20 cellular contexts compared by ENCODE assay signal in the genomic region with DNA sequence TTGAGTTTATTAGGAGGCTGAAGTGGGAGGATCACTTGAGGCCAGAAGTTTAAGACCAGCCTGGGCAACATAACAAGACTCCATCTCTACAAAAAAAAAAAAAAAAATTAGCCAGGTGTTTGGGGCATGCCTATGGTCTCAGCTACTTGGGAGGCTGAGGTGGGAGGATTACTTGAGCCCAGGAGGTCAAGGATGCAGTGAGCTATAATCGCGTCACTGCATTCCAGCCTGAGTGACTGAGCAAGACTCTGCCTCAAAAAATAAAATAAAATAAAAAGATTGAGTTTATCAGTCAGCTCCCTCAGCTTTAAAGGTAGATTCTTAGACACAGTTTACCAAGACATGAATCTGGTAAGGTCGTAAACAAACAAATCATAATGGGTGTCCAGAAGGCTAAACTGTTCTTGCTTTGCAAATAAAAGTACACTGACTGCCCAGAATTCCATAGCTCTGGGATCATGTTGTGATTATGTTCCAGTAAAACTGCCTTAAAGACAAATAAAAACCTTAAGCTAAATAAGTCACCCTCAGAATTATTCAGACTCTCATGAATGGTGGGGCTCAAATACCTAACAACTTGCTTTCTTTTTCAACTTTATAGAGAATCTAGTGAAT. TPM values are rescaled to one million over a fixed set of nuclear protein-coding genes. Genes with fewer than 3 reads are reported as not detected.
DNase-seq lines count a peak whose midpoint lies in the region; ATAC-seq, FAIRE-seq and TF ChIP-seq lines count a peak whose summit lies in the region.
"Had no signal": no experiment of that assay in that cellular context is flagged by ENCODE, and none has a peak within 500 bp of the region (broad histone marks: within the 10 kb centered on the region; RNA-seq: fewer than 3 reads in every experiment).

No MANE protein-coding gene starts in this region.

- H3K4me2 ChIP-seq in mammary epithelial cell (ENCODE audit: insufficient read depth, low read depth, low read length) (no peak overlapping the region), astrocyte (ENCODE audit: low read length) (peak overlapping the region; percentile 54), mesenchymal stem cell (ENCODE audit: low read length, poor library complexity, severe bottlenecking) (no peak overlapping the region)

- no peak overlapping the region for H3K9ac ChIP-seq in mammary epithelial cell (ENCODE audit: insufficient read depth, low read length)
- H3K9ac ChIP-seq in astrocyte (ENCODE audit: low read length): peak overlapping the region; percentile 61
- H3K9ac ChIP-seq in mesenchymal stem cell (ENCODE audit: low read length): peak overlapping the region; percentile 62
- H3K9ac ChIP-seq: parathyroid adenoma had no signal

- no peak overlapping the region for H2BK12ac ChIP-seq in mesenchymal stem cell (ENCODE audit: low read length in 2 of 2)

- H2AK5ac ChIP-seq in mesenchymal stem cell (ENCODE audit: low read length, severe bottlenecking): no peak overlapping the region

- H2BK5ac ChIP-seq in mesenchymal stem cell (ENCODE audit: low read depth, low read length, poor library complexity, severe bottlenecking): no peak overlapping the region

- H3K79me2 ChIP-seq in mammary epithelial cell (ENCODE audit: insufficient read depth, low read length) (no peaks in the 10 kb centered on the region), astrocyte (ENCODE audit: insufficient read depth, low read length) (no peaks in the 10 kb centered on the region)
- H3K79me2 ChIP-seq: parathyroid adenoma had no signal

- in situ Hi-C loops in mammary epithelial cell (cut with MboI; ENCODE audit: low sequenced_read_pairs in 2 of 2): no loop called here

- H3K36me3 ChIP-seq in mammary epithelial cell (ENCODE audit: insufficient read depth, low read length) (no peaks in the 10 kb centered on the region), astrocyte (ENCODE audit: insufficient read depth, low read length) (no peaks in the 10 kb centered on the region), mesenchymal stem cell (ENCODE audit: control insufficient read depth in 1 of 2, insufficient read depth in 2 of 2, low read depth in 1 of 2, low read length in 2 of 2) (no peaks in the 10 kb centered on the region)

- no peak overlapping the region for H3K27ac ChIP-seq in mammary epithelial cell (ENCODE audit: insufficient read depth, low read depth, low read length)
- peak overlapping the region; percentile 83 for H3K27ac ChIP-seq in astrocyte (ENCODE audit: low read depth, low read length)
- peak overlapping the region; percentile 65 for H3K27ac ChIP-seq in mesenchymal stem cell (ENCODE audit: low read length, poor library complexity, severe bottlenecking)
- H3K27ac ChIP-seq in caudate nucleus (ENCODE audit: low read depth, low read length): no peak overlapping the region

- no peaks in the 10 kb centered on the region for H3K27me3 ChIP-seq in mammary epithelial cell (ENCODE audit: insufficient read depth, low read length)
- H3K27me3 ChIP-seq in astrocyte (ENCODE audit: insufficient read depth, low read length): no peaks in the 10 kb centered on the region
- no peaks in the 10 kb centered on the region for H3K27me3 ChIP-seq in mesenchymal stem cell (ENCODE audit: control insufficient read depth in 1 of 2, insufficient read depth in 1 of 2, low read length in 2 of 2)

- H3K4me1 ChIP-seq in mammary epithelial cell (ENCODE audit: insufficient read depth, low read length) (peaks cover 10% of the 10 kb centered on the region), astrocyte (ENCODE audit: insufficient read depth, low read length) (peaks cover 7% of the 10 kb centered on the region), mesenchymal stem cell (ENCODE audit: control insufficient read depth, insufficient read depth, low read depth, low read length) (no peaks in the 10 kb centered on the region)
- H3K4me1 ChIP-seq: parathyroid adenoma had no signal

- no peak overlapping the region for H4K8ac ChIP-seq in mesenchymal stem cell (ENCODE audit: low read length)

- H2BK120ac ChIP-seq in mesenchymal stem cell (ENCODE audit: low read depth, low read length): no peak overlapping the region

- no peak overlapping the region for H3K4me3 ChIP-seq in mammary epithelial cell (replicated peaks in 1 of 3; ENCODE audit: insufficient read depth in 1 of 3, low read depth in 2 of 3, low read length in 3 of 3)
- no peak overlapping the region for H3K4me3 ChIP-seq in astrocyte (ENCODE audit: insufficient read depth, low read depth, low read length)
- no peak overlapping the region for H3K4me3 ChIP-seq in mesenchymal stem cell (ENCODE audit: insufficient read depth in 1 of 2, low read depth in 1 of 2, low read length in 2 of 2)

- H3K4ac ChIP-seq in mesenchymal stem cell (ENCODE audit: low read depth in 1 of 2, low read length in 2 of 2): no peak overlapping the region

- H2AFZ ChIP-seq in mammary epithelial cell (ENCODE audit: low read depth, low read length) (no peak overlapping the region), astrocyte (ENCODE audit: low read depth, low read length) (no peak overlapping the region), mesenchymal stem cell (ENCODE audit: low read depth, low read length) (no peak overlapping the region)
- H2AFZ ChIP-seq: parathyroid adenoma had no signal

- dilution Hi-C loops in mammary epithelial cell (cut with HindIII; ENCODE audit: low sequenced_read_pairs): no loop called here

- H3K27me3 Mint-ChIP-seq in MCF 10A (ENCODE audit: insufficient read depth, unreplicated experiment) (no peaks in the 10 kb centered on the region), astrocyte (ENCODE audit: low read depth, unreplicated experiment) (no peaks in the 10 kb centered on the region)
- H3K27me3 Mint-ChIP-seq: activated naive CD8-positive, alpha-beta T cell had no signal

- H3K9me3 ChIP-seq in mammary epithelial cell (replicated peaks; ENCODE audit: insufficient read depth, low read length): no peaks in the 10 kb centered on the region
- no peaks in the 10 kb centered on the region for H3K9me3 ChIP-seq in astrocyte (ENCODE audit: insufficient read depth, low read depth, low read length)
- H3K9me3 ChIP-seq in mesenchymal stem cell (ENCODE audit: control insufficient read depth, low read length): no peaks in the 10 kb centered on the region

- no peak for FAIRE-seq in astrocyte (lab: Jason Lieb, UNC)
- FAIRE-seq: endometrium, islet of Langerhans had no signal

- no peak overlapping the region for H2BK15ac ChIP-seq in mesenchymal stem cell (ENCODE audit: low read depth, poor library complexity, severe bottlenecking)

- H3K23ac ChIP-seq in mesenchymal stem cell (ENCODE audit: low read length in 2 of 2): no peak overlapping the region

- DNase-seq in MCF 10A (ENCODE audit: unreplicated experiment): no peak
- DNase-seq in mammary epithelial cell: no peak
- DNase-seq in astrocyte (ENCODE audit: low read depth): peak; percentile 20
- peak; percentile 35 for DNase-seq in mesenchymal stem cell
- no peak for DNase-seq in caudate nucleus (lab: John Stamatoyannopoulos, UW)
- DNase-seq in NCI-H69 (lab: John Stamatoyannopoulos, UW): no peak
- no peak for DNase-seq in HuH-7 (ENCODE audit: low spot score)
- DNase-seq: activated CD4-positive, alpha-beta T cell treated with anti-CD3 and anti-CD28 coated beads for 4 hours; activated T-cell treated with anti-CD3 and anti-CD28 coated beads, Interleukin-2, amount 50 U/mL, for 24 hours; CD8-positive, alpha-beta memory T cell; Kasumi-1; NCI-H1694 treated with DMSO at 0.1 percent for 48 hours had no signal

- H3K79me1 ChIP-seq in mesenchymal stem cell (replicated peaks; ENCODE audit: low read length, poor library complexity, severe bottlenecking): peaks cover 2% of the 10 kb centered on the region

- H3K4me1 Mint-ChIP-seq in MCF 10A (ENCODE audit: insufficient read depth, unreplicated experiment) (peaks cover 14% of the 10 kb centered on the region), astrocyte (ENCODE audit: low read depth, unreplicated experiment) (peaks cover 12% of the 10 kb centered on the region)

- TF ChIP-seq CTCF in MCF 10A (IDR thresholded peaks at IDR 0.05; ENCODE audit: unreplicated experiment) (no peak), mammary epithelial cell (conservative IDR thresholded peaks at IDR 0.05 in 1 of 2, IDR thresholded peaks at IDR 0.05 in 1 of 2; ENCODE audit: extremely low read depth in 1 of 2, insufficient read depth in 1 of 2, low read depth in 1 of 2, low read length in 2 of 2) (no peak), astrocyte (IDR thresholded peaks at IDR 0.05; ENCODE audit: insufficient read depth, low read depth, low read length) (no peak)

- 92% methylated on average over 3 of the region's 3 CpGs for WGBS in mammary epithelial cell (ENCODE audit: low coverage, missing lambda C conversion rate)
- no CpG with 5 or more reads among the region's 3 CpGs for WGBS in mesenchymal stem cell

- no peak overlapping the region for H4K91ac ChIP-seq in mesenchymal stem cell (ENCODE audit: low read length)

- H3K36me3 Mint-ChIP-seq in MCF 10A (ENCODE audit: insufficient read depth, unreplicated experiment) (no peaks in the 10 kb centered on the region), astrocyte (ENCODE audit: low read depth, unreplicated experiment) (no peaks in the 10 kb centered on the region)
- H3K36me3 Mint-ChIP-seq: CD8-positive, alpha-beta memory T cell had no signal

- BruUV-seq in MCF 10A (replicated peaks; lab: Mats Ljungman, UMichigan) (no TSS peak), mammary epithelial cell (replicated peaks; lab: Mats Ljungman, UMichigan) (no TSS peak)

- intact Hi-C loops in MCF 10A (cut with micrococcal nuclease): no loop called here
- intact Hi-C loops in mammary epithelial cell (cut with micrococcal nuclease): no loop called here

- ATAC-seq in HG03457 (IDR thresholded peaks at IDR 0.05; ENCODE audit: unreplicated experiment): no peak

- H3K27ac Mint-ChIP-seq in MCF 10A (ENCODE audit: low read depth, unreplicated experiment) (peak overlapping the region; percentile 59), astrocyte (ENCODE audit: unreplicated experiment) (no peak overlapping the region)
- H3K27ac Mint-ChIP-seq: activated naive CD8-positive, alpha-beta T cell; activated T-cell treated with anti-CD3 and anti-CD28 coated beads, Interleukin-2, amount 50 U/mL, for 24 hours; CD8-positive, alpha-beta memory T cell had no signal

- no peaks in the 10 kb centered on the region for H4K20me1 ChIP-seq in mammary epithelial cell (ENCODE audit: insufficient read depth, low read length)
- no peaks in the 10 kb centered on the region for H4K20me1 ChIP-seq in astrocyte (ENCODE audit: insufficient read depth, low read length)

- CTCF ChIA-PET in MCF 10A (lab: Yijun Ruan, JAX) (interaction anchor here (0.6 to 1.7 kb wide), 7 partner anchors 9 to 150 kb away, joined by 3 to 7 read pairs (median 4); no protein-coding TSS in a partner anchor), mammary epithelial cell (lab: Charles Lee; ENCODE audit: low non-redundant PET) (interaction anchor here (0.6 kb wide), 1 partner anchor 91 kb away, joined by 15 read pairs; no protein-coding TSS in a partner anchor)

- no peak overlapping the region for H3K18ac ChIP-seq in mesenchymal stem cell (ENCODE audit: low read depth in 1 of 2, low read length in 2 of 2)

- POLR2A ChIA-PET in MCF 10A (lab: Yijun Ruan, JAX): interaction anchor here (0.6 to 3.3 kb wide), 6 partner anchors 9 to 147 kb away, joined by 3 to 13 read pairs (median 6); partner anchors contain the start of gene SAT1

- peaks cover 5% of the 10 kb centered on the region for H3K9me3 Mint-ChIP-seq in MCF 10A (ENCODE audit: unreplicated experiment)
- H3K9me3 Mint-ChIP-seq in astrocyte (ENCODE audit: unreplicated experiment): no peaks in the 10 kb centered on the region
- H3K9me3 Mint-ChIP-seq: activated T-cell treated with anti-CD3 and anti-CD28 coated beads, Interleukin-2, amount 50 U/mL, for 24 hours; CD8-positive, alpha-beta memory T cell had no signal

- no peak overlapping the region for H3K14ac ChIP-seq in mesenchymal stem cell (ENCODE audit: low read length in 2 of 2)

- H3K4me3 Mint-ChIP-seq in MCF 10A (ENCODE audit: unreplicated experiment): no peak overlapping the region
- H3K4me3 Mint-ChIP-seq in astrocyte (ENCODE audit: unreplicated experiment): no peak overlapping the region
- H3K4me3 Mint-ChIP-seq: activated naive CD8-positive, alpha-beta T cell; activated T-cell treated with anti-CD3 and anti-CD28 coated beads, Interleukin-2, amount 50 U/mL, for 24 hours; CD8-positive, alpha-beta memory T cell had no signal

RNA-seq across cellular contexts. Expression of gene APOO, which starts 18.7 kb away (rescaled TPM):
- total RNA-seq in MCF 10A (2022): 35.9 and 37.2 TPM in 2 replicates
- total RNA-seq in mammary epithelial cell: 10 to 100 TPM in 1 of 2 donors, 1 to 10 TPM in 1; 7.2 to 37.9 TPM
- polyA plus RNA-seq in mammary epithelial cell: 16.0 TPM
- polyA minus RNA-seq in mammary epithelial cell: 24.3 TPM
- 26.5 and 34.6 TPM in 2 replicates for total RNA-seq in astrocyte
- polyA plus RNA-seq in mesenchymal stem cell (2013, experiment 1 of 2): 48.2 TPM
- 54.2 TPM for polyA plus RNA-seq in mesenchymal stem cell (2013, experiment 2 of 2)

RNA-seq across cellular contexts. Expression of gene CXorf58, which starts 18.8 kb away (rescaled TPM):
- total RNA-seq in MCF 10A (2022) (not detected in 2 replicates), mammary epithelial cell (under 1 TPM in 1 of 2 donors, not detected in 1; 0.17 TPM), astrocyte (not detected in 2 replicates)
- polyA plus RNA-seq in mammary epithelial cell: 0.07 TPM
- not detected for polyA minus RNA-seq in mammary epithelial cell
- not detected for polyA plus RNA-seq in mesenchymal stem cell (2013, experiment 1 of 2)
- polyA plus RNA-seq in mesenchymal stem cell (2013, experiment 2 of 2): not detected
- total RNA-seq: A673; mucosa of gallbladder; T-helper 2 cell treated with Interferon-gamma antibody and Interleukin-4, amounts not matched to agents 100 ng/mL and 5 ng/mL, for 36 hours had no signal

Comparison
In these comparisons a context has a peak if more than half of its experiments do, and no peak if none do; other contexts are left out.
1. DNase-seq: peak in astrocyte (single experiment) and mesenchymal stem cell (single experiment); none in MCF 10A (single experiment), mammary epithelial cell (single experiment), caudate nucleus (0 of 61), NCI-H69 (single experiment) and HuH-7 (single experiment).
2. H3K27ac ChIP-seq: peak in astrocyte (single experiment) and mesenchymal stem cell (single experiment); none in mammary epithelial cell (single experiment) and caudate nucleus (single experiment).